In the genomic region with DNA sequence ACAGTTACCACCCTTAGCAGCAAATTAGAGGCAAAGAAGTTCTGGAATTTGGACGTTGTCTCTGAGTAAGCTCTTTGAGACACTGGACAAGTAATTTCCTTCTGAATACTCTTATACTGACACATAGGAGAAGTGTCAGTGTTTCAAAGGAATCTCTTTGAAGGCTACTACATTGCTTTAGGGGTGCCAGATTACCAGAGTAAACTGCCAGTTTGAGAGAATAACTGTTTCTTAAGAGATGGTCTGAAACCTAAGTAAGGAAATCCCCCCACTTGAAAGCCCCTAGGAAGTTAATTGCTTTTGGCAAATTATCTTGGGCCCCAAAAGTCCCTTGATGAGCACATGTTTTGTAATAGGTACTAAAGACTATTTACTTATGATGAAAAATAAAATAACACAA, we compare ENCODE assay signal across 9 cellular contexts. TPM values are rescaled to one million over a fixed set of nuclear protein-coding genes. Genes with fewer than 3 reads are reported as not detected.
DNase-seq lines count a peak whose midpoint lies in the region; ATAC-seq and TF ChIP-seq lines count a peak whose summit lies in the region.
"Had no signal": no experiment of that assay in that cellular context is flagged by ENCODE, and none has a peak within 500 bp of the region (broad histone marks: within the 10 kb centered on the region; RNA-seq: fewer than 3 reads in every experiment).

No MANE protein-coding gene starts in this region.

- H3K4me3 ChIP-seq in CD8-positive, alpha-beta memory T cell (ENCODE audit: low read length), result no peak overlapping the region
- H3K4me3 ChIP-seq in neuronal stem cell (ENCODE audit: low read length in 2 of 2), result no peak overlapping the region
- H3K4me3 ChIP-seq: cardiac muscle cell had no signal

- no peak overlapping the region for H3K18ac ChIP-seq in neuronal stem cell (ENCODE audit: low read length)

- H3K27ac ChIP-seq in CD8-positive, alpha-beta memory T cell (ENCODE audit: low read depth, low read length), result no peak overlapping the region
- H3K27ac ChIP-seq in neuronal stem cell (replicated peaks; ENCODE audit: low read length) (no peak overlapping the region), RWPE1 (no peak overlapping the region)
- H3K27ac ChIP-seq: cardiac muscle cell had no signal

- H2AFZ ChIP-seq in neuronal stem cell (ENCODE audit: low read length), result peak overlapping the region; percentile 12

- H4K8ac ChIP-seq in neuronal stem cell (ENCODE audit: low read depth, low read length), result no peak overlapping the region

- peaks cover 63% of the 10 kb centered on the region for H3K4me1 ChIP-seq in CD8-positive, alpha-beta memory T cell (ENCODE audit: insufficient read depth, low read length)
- H3K4me1 ChIP-seq in neuronal stem cell (ENCODE audit: control insufficient read depth in 2 of 2, insufficient read depth in 1 of 2, low read depth in 1 of 2, low read length in 2 of 2), result peaks cover 2 to 18% of the 10 kb centered on the region in 2 donors

- H3K36me3 ChIP-seq in CD8-positive, alpha-beta memory T cell (ENCODE audit: insufficient read depth, low read length), result no peaks in the 10 kb centered on the region
- no peaks in the 10 kb centered on the region for H3K36me3 ChIP-seq in neuronal stem cell (replicated peaks in 1 of 2; ENCODE audit: control insufficient read depth in 2 of 2, insufficient read depth in 2 of 2, low read length in 2 of 2)
- H3K36me3 ChIP-seq: cardiac muscle cell had no signal

- H3K4ac ChIP-seq in neuronal stem cell (ENCODE audit: low read length), result no peak overlapping the region

- WGBS in neuronal stem cell (ENCODE audit: extremely low coverage in 2 of 2, insufficient read length in 2 of 2, insufficient replicate concordance in 1 of 2), 2 donors, result no CpG with 5 or more reads among the region's 1 CpG

- CTCF ChIA-PET in CD8-positive, alpha-beta memory T cell (lab: Charles Lee), result interaction anchor here (1.5 to 4.8 kb wide), 4 partner anchors 13 to 60 kb away, joined by 4 to 40 read pairs (median 10); no protein-coding TSS in a partner anchor
- CTCF ChIA-PET in RWPE1 (lab: Yijun Ruan, JAX), result interaction anchor here (0.6 to 1.0 kb wide), 2 partner anchors 10 to 363 kb away, joined by 3 to 4 read pairs; no protein-coding TSS in a partner anchor

- no peak overlapping the region for H3K4me2 ChIP-seq in neuronal stem cell (ENCODE audit: insufficient read depth, low read length, poor library complexity, severe bottlenecking)

- peak overlapping the region; percentile 69 to 97 (median 84) for H3K27ac Mint-ChIP-seq in CD8-positive, alpha-beta memory T cell

- no peak overlapping the region for H2BK120ac ChIP-seq in neuronal stem cell (ENCODE audit: low read depth, low read length)

- no peak overlapping the region for H3K14ac ChIP-seq in neuronal stem cell (ENCODE audit: low read length)

- no peak overlapping the region for H2BK5ac ChIP-seq in neuronal stem cell (ENCODE audit: low read length)

- H4K91ac ChIP-seq in neuronal stem cell (ENCODE audit: low read depth, low read length, poor library complexity), result no peak overlapping the region

- H3K4me3 Mint-ChIP-seq in CD8-positive, alpha-beta memory T cell, result peak overlapping the region; percentile 64 to 93 (median 73)

- no peaks in the 10 kb centered on the region for H3K9me3 ChIP-seq in CD8-positive, alpha-beta memory T cell (ENCODE audit: low read length)
- no peaks in the 10 kb centered on the region for H3K9me3 ChIP-seq in neuronal stem cell (replicated peaks in 1 of 2; ENCODE audit: control insufficient read depth in 2 of 2, insufficient read depth in 1 of 2, low read depth in 1 of 2, low read length in 2 of 2)

- H3K79me1 ChIP-seq in neuronal stem cell (ENCODE audit: low read depth, low read length), result no peaks in the 10 kb centered on the region

- POLR2A ChIA-PET in CD8-positive, alpha-beta memory T cell (lab: Charles Lee), result no interaction called here
- POLR2A ChIA-PET in RWPE1 (lab: Yijun Ruan, JAX; ENCODE audit: low non-redundant PET), result no interaction called here

- H2BK12ac ChIP-seq in neuronal stem cell (ENCODE audit: low read length), result no peak overlapping the region

- no peak for DNase-seq in CD8-positive, alpha-beta memory T cell
- DNase-seq in HCEC 1CT (peak; percentile 69), astrocyte of the hippocampus (ENCODE audit: low read depth, low spot score) (peak; percentile 46), neuronal stem cell (ENCODE audit: low spot score) (no peak), dedifferentiated amniotic fluid mesenchymal stem cell (ENCODE audit: extremely low spot score) (no peak), RWPE1 (ENCODE audit: low spot score) (no peak)

- no peak overlapping the region for H3K23ac ChIP-seq in neuronal stem cell (ENCODE audit: low read depth, low read length, poor library complexity)

- no peak for ATAC-seq in HG03457 (IDR thresholded peaks at IDR 0.05; ENCODE audit: unreplicated experiment)
- no peak for ATAC-seq in GM21367 (IDR thresholded peaks at IDR 0.05; ENCODE audit: unreplicated experiment)

- H3K27me3 ChIP-seq in CD8-positive, alpha-beta memory T cell (ENCODE audit: insufficient read depth, low read length, poor library complexity, severe bottlenecking), result no peaks in the 10 kb centered on the region
- no peaks in the 10 kb centered on the region for H3K27me3 ChIP-seq in neuronal stem cell (ENCODE audit: control insufficient read depth in 3 of 3, insufficient read depth in 3 of 3, low read depth in 1 of 3, low read length in 3 of 3)

- no peak overlapping the region for H3K9ac ChIP-seq in neuronal stem cell (ENCODE audit: low read depth, low read length, poor library complexity)

- H3K4me1 Mint-ChIP-seq in CD8-positive, alpha-beta memory T cell, result peaks cover 74 to 89% (median 83%) of the 10 kb centered on the region in 3 donors

- no peak overlapping the region for H2BK15ac ChIP-seq in neuronal stem cell (ENCODE audit: low read length)

- H2AK5ac ChIP-seq in neuronal stem cell (ENCODE audit: low read depth, low read length), result no peak overlapping the region

- no peaks in the 10 kb centered on the region for H3K9me3 Mint-ChIP-seq in CD8-positive, alpha-beta memory T cell

- peaks cover 0 to 26% (median under 1%) of the 10 kb centered on the region in 3 donors for H3K36me3 Mint-ChIP-seq in CD8-positive, alpha-beta memory T cell

- H3K27me3 Mint-ChIP-seq in CD8-positive, alpha-beta memory T cell, result no peaks in the 10 kb centered on the region

- no peak for TF ChIP-seq CTCF in RWPE1 (conservative IDR thresholded peaks at IDR 0.05; ENCODE audit: low read depth)

RNA-seq across cellular contexts. Expression of a gene that starts 3.4 kb away (rescaled TPM):
- 10 to 100 TPM; 77.9 to 78.5 TPM for total RNA-seq in CD8-positive, alpha-beta memory T cell
- polyA plus RNA-seq in CD8-positive, alpha-beta memory T cell, result 41.6 TPM
- polyA plus RNA-seq in neuronal stem cell (2013, experiment 1 of 2), result 6.8 TPM
- polyA plus RNA-seq in neuronal stem cell (2013, experiment 2 of 2), result 7.4 TPM

RNA-seq across cellular contexts. Expression of a gene that starts 41.5 kb away (rescaled TPM):
- total RNA-seq in CD8-positive, alpha-beta memory T cell, result 10 to 100 TPM; 35.0 to 37.1 TPM
- 24.4 TPM for polyA plus RNA-seq in CD8-positive, alpha-beta memory T cell
- 115 TPM for polyA plus RNA-seq in neuronal stem cell (2013, experiment 1 of 2)
- polyA plus RNA-seq in neuronal stem cell (2013, experiment 2 of 2), result 108 TPM

Comparison
In these comparisons a context has a peak if more than half of its experiments do, and no peak if none do; other contexts are left out.
1. DNase-seq: peak in HCEC 1CT (single experiment) and astrocyte of the hippocampus (single experiment); none in CD8-positive, alpha-beta memory T cell (0 of 5), neuronal stem cell (single experiment), dedifferentiated amniotic fluid mesenchymal stem cell (single experiment) and RWPE1 (single experiment).